In genomic region chr16:24700549-24701392, GRCh38 we compare ENCODE assay signal across 8 cellular contexts. TPM values are rescaled to one million over a fixed set of nuclear protein-coding genes. Genes with fewer than 3 reads are reported as not detected.
DNase-seq lines count a peak whose midpoint lies in the region; ATAC-seq and TF ChIP-seq lines count a peak whose summit lies in the region.

No MANE protein-coding gene starts in this region.

- H3K9me3 ChIP-seq in right lobe of liver = no peaks in the 10 kb centered on the region

- TF ChIP-seq CTCF in chondrocyte (IDR thresholded peaks at IDR 0.05) (peak; percentile 73), right lobe of liver (IDR thresholded peaks at IDR 0.05) (peak; percentile 29 to 35 (median 32))

- H3K4me1 Mint-ChIP-seq in activated naive CD8-positive, alpha-beta T cell treated with anti-CD3 and anti-CD28 coated beads, Interleukin-2, amount 50 U/mL, for 24 hours = no peaks in the 10 kb centered on the region
- no peaks in the 10 kb centered on the region for H3K4me1 Mint-ChIP-seq in activated naive CD8-positive, alpha-beta T cell treated with anti-CD3 and anti-CD28 coated beads for 36 hours
- H3K4me1 Mint-ChIP-seq in chondrocyte (ENCODE audit: low read depth) = peaks cover 31% of the 10 kb centered on the region

- intact Hi-C loops in right lobe of liver (cut with DNase I) = no loop called here

- H3K4me1 ChIP-seq in right lobe of liver = peaks cover 0 to 25% (median 8%) of the 10 kb centered on the region in 4 donors

- 50% methylated on average over 10 of the region's 11 CpGs for WGBS in right lobe of liver (ENCODE audit: insufficient coverage, low coverage, low lambda C conversion rate, missing lambda C conversion rate)

- no peaks in the 10 kb centered on the region for H3K9me3 Mint-ChIP-seq in activated naive CD8-positive, alpha-beta T cell treated with anti-CD3 and anti-CD28 coated beads, Interleukin-2, amount 50 U/mL, for 24 hours
- H3K9me3 Mint-ChIP-seq in activated naive CD8-positive, alpha-beta T cell treated with anti-CD3 and anti-CD28 coated beads for 36 hours = no peaks in the 10 kb centered on the region
- no peaks in the 10 kb centered on the region for H3K9me3 Mint-ChIP-seq in chondrocyte (ENCODE audit: low read depth)

- no peaks in the 10 kb centered on the region for H3K36me3 Mint-ChIP-seq in activated naive CD8-positive, alpha-beta T cell treated with anti-CD3 and anti-CD28 coated beads, Interleukin-2, amount 50 U/mL, for 24 hours (ENCODE audit: low read depth)
- H3K36me3 Mint-ChIP-seq in activated naive CD8-positive, alpha-beta T cell treated with anti-CD3 and anti-CD28 coated beads for 36 hours = no peaks in the 10 kb centered on the region
- H3K36me3 Mint-ChIP-seq in chondrocyte (ENCODE audit: low read depth) = no peaks in the 10 kb centered on the region

- no peak for DNase-seq in activated naive CD8-positive, alpha-beta T cell treated with anti-CD3 and anti-CD28 coated beads, Interleukin-2, amount 50 U/mL, for 24 hours
- DNase-seq in activated naive CD8-positive, alpha-beta T cell treated with anti-CD3 and anti-CD28 coated beads for 36 hours = no peak
- DNase-seq in chondrocyte (ENCODE audit: low spot score) (no peak), right lobe of liver (peak; percentile 47 to 83 (median 58)), ureter (ENCODE audit: low spot score) (peak; percentile 89), T-helper 2 cell (no peak)

- ATAC-seq in activated naive CD8-positive, alpha-beta T cell treated with anti-CD3 and anti-CD28 coated beads, Interleukin-2, amount 50 U/mL, for 24 hours = peak; percentile 33
- ATAC-seq in right lobe of liver = peak; percentile 91 to 96 (median 92)
- no peak for ATAC-seq in HG03108 (IDR thresholded peaks at IDR 0.05; ENCODE audit: unreplicated experiment)
- no peak for ATAC-seq in HG03095 (IDR thresholded peaks at IDR 0.05; ENCODE audit: unreplicated experiment)

- peak overlapping the region in 2 of 3 donors; percentile 30 to 36 for H3K27ac ChIP-seq in right lobe of liver

- H3K27me3 Mint-ChIP-seq in activated naive CD8-positive, alpha-beta T cell treated with anti-CD3 and anti-CD28 coated beads, Interleukin-2, amount 50 U/mL, for 24 hours = peaks cover 15% of the 10 kb centered on the region
- H3K27me3 Mint-ChIP-seq in activated naive CD8-positive, alpha-beta T cell treated with anti-CD3 and anti-CD28 coated beads for 36 hours = peaks cover 15% of the 10 kb centered on the region
- no peaks in the 10 kb centered on the region for H3K27me3 Mint-ChIP-seq in chondrocyte (ENCODE audit: low read depth)

- no peak overlapping the region for H3K27ac Mint-ChIP-seq in activated naive CD8-positive, alpha-beta T cell treated with anti-CD3 and anti-CD28 coated beads, Interleukin-2, amount 50 U/mL, for 24 hours
- no peak overlapping the region for H3K27ac Mint-ChIP-seq in activated naive CD8-positive, alpha-beta T cell treated with anti-CD3 and anti-CD28 coated beads for 36 hours
- peak overlapping the region; percentile 94 for H3K27ac Mint-ChIP-seq in chondrocyte (ENCODE audit: unreplicated experiment)

- no peaks in the 10 kb centered on the region for H3K36me3 ChIP-seq in right lobe of liver

- no peak for TF ChIP-seq POLR2A in right lobe of liver (IDR thresholded peaks at IDR 0.05)

- H3K4me3 ChIP-seq in right lobe of liver = no peak overlapping the region

- H3K27me3 ChIP-seq in right lobe of liver = no peaks in the 10 kb centered on the region

- H3K4me3 Mint-ChIP-seq in activated naive CD8-positive, alpha-beta T cell treated with anti-CD3 and anti-CD28 coated beads, Interleukin-2, amount 50 U/mL, for 24 hours = no peak overlapping the region
- H3K4me3 Mint-ChIP-seq in activated naive CD8-positive, alpha-beta T cell treated with anti-CD3 and anti-CD28 coated beads for 36 hours = no peak overlapping the region
- peak overlapping the region; percentile 52 for H3K4me3 Mint-ChIP-seq in chondrocyte (ENCODE audit: unreplicated experiment)

RNA-seq across cellular contexts. Expression of gene TNRC6A, which starts 28.7 kb away (rescaled TPM):
- total RNA-seq in activated naive CD8-positive, alpha-beta T cell treated with anti-CD3 and anti-CD28 coated beads for 36 hours = 10 to 100 TPM; 30.3 to 33.9 TPM
- total RNA-seq in chondrocyte (42.8 to 57.6 TPM (median 52.1 TPM) in 3 replicates), right lobe of liver (10 to 100 TPM; 17.0 to 38.4 (median 23.1) TPM), ureter (109 TPM)

Comparison
In these comparisons a context has a peak if more than half of its experiments do, and no peak if none do; other contexts are left out.
1. ATAC-seq: peak in activated naive CD8-positive, alpha-beta T cell treated with anti-CD3 and anti-CD28 coated beads, Interleukin-2, amount 50 U/mL, for 24 hours (single experiment) and right lobe of liver (4 of 4); none in HG03108 (single experiment) and HG03095 (single experiment).
2. DNase-seq: peak in right lobe of liver (3 of 3) and ureter (single experiment); none in activated naive CD8-positive, alpha-beta T cell treated with anti-CD3 and anti-CD28 coated beads, Interleukin-2, amount 50 U/mL, for 24 hours (single experiment), activated naive CD8-positive, alpha-beta T cell treated with anti-CD3 and anti-CD28 coated beads for 36 hours (single experiment), chondrocyte (single experiment) and T-helper 2 cell (0 of 5).